In genomic region chr5:179337227-179338122, GRCh38 we compare ENCODE assay signal across 17 cellular contexts. TPM values are rescaled to one million over a fixed set of nuclear protein-coding genes. Genes with fewer than 3 reads are reported as not detected.
A peak's percentile ranks its signal among the peaks of the same experiment; 100 is the strongest.
DNase-seq lines count a peak whose midpoint lies in the region; TF ChIP-seq lines count a peak whose summit lies in the region.
"Had no signal": no experiment of that assay in that cellular context is flagged by ENCODE, and none has a peak within 500 bp of the region (broad histone marks: within the 10 kb centered on the region; RNA-seq: fewer than 3 reads in every experiment).

No MANE protein-coding gene starts in this region.

- H3K27ac Mint-ChIP-seq in mesothelial cell of epicardium (no peak overlapping the region), nephron progenitor cell (no peak overlapping the region)
- H3K27ac Mint-ChIP-seq: CD8-positive, alpha-beta memory T cell; GM23338; IgD-negative memory B cell had no signal

- TF ChIP-seq CTCF in mesothelial cell of epicardium (IDR thresholded peaks at IDR 0.05; ENCODE audit: unreplicated experiment): no peak
- no peak for TF ChIP-seq CTCF in nephron progenitor cell (IDR thresholded peaks at IDR 0.05)

- H3K4me3 ChIP-seq in trophoblast cell (ENCODE audit: low read depth, low read length): peak overlapping the region; percentile 37
- H3K4me3 ChIP-seq: GM23338, PC-9 had no signal

- H3K4me3 Mint-ChIP-seq in mesothelial cell of epicardium: no peak overlapping the region
- H3K4me3 Mint-ChIP-seq in nephron progenitor cell: no peak overlapping the region
- H3K4me3 Mint-ChIP-seq: GM23338, IgD-negative memory B cell had no signal

- no peak overlapping the region for H4K91ac ChIP-seq in trophoblast cell (ENCODE audit: low read depth, low read length)

- H2BK5ac ChIP-seq in trophoblast cell (ENCODE audit: low read depth, low read length, poor library complexity): no peak overlapping the region

- no peak overlapping the region for H4K12ac ChIP-seq in trophoblast cell (ENCODE audit: low read depth, low read length)

- no peak overlapping the region for H3K18ac ChIP-seq in trophoblast cell (ENCODE audit: low read length)

- peaks cover 22% of the 10 kb centered on the region for H3K27me3 Mint-ChIP-seq in mesothelial cell of epicardium (ENCODE audit: low read depth)
- peaks cover 30% of the 10 kb centered on the region for H3K27me3 Mint-ChIP-seq in nephron progenitor cell (ENCODE audit: low read depth, poor library complexity)

- H3K36me3 Mint-ChIP-seq in mesothelial cell of epicardium (no peaks in the 10 kb centered on the region), nephron progenitor cell (ENCODE audit: low read depth) (peaks cover 7% of the 10 kb centered on the region)
- H3K36me3 Mint-ChIP-seq: CD8-positive, alpha-beta memory T cell; IgD-negative memory B cell had no signal

- no peak overlapping the region for H3K9ac ChIP-seq in trophoblast cell (ENCODE audit: low read length)

- H3K36me3 ChIP-seq in trophoblast cell (ENCODE audit: control insufficient read depth in 1 of 2, insufficient read depth in 2 of 2, low read length in 2 of 2): peaks cover 4 to 6% of the 10 kb centered on the region in 2 experiments

- no CpG with 5 or more reads among the region's 18 CpGs for WGBS in trophoblast cell (ENCODE audit: extremely low coverage, insufficient coverage, insufficient read length)

- peak; percentile 19 for DNase-seq in DMS79 (lab: John Stamatoyannopoulos, UW)
- no peak for DNase-seq in DMS79 treated with DMSO at 0.1 percent for 48 hours (lab: John Stamatoyannopoulos, UW)
- DNase-seq in RPMI8226: peak; percentile 67
- peak; percentile 53 for DNase-seq in kidney tubule cell (ENCODE audit: low spot score)
- DNase-seq in trophoblast cell: no peak
- DNase-seq in KG1 (lab: John Stamatoyannopoulos, UW): no peak
- DNase-seq in mesothelial cell of epicardium (ENCODE audit: low spot score in 2 of 2, unreplicated experiment in 2 of 2): no peak
- no peak for DNase-seq in nephron progenitor cell
- DNase-seq: MV-4-11, NCI-H146, NCI-H2227 treated with DMSO at 0.1 percent for 48 hours, PC-9, SHP77 treated with DMSO at 0.1 percent for 48 hours had no signal

- peak overlapping the region; percentile 95 for H3K23ac ChIP-seq in trophoblast cell (ENCODE audit: low read length)

- no peak overlapping the region for H2AFZ ChIP-seq in trophoblast cell (ENCODE audit: insufficient read depth, low read length, poor library complexity)
- H2AFZ ChIP-seq: GM23338, PC-9 had no signal

- peaks cover 10% of the 10 kb centered on the region for H3K9me3 ChIP-seq in trophoblast cell (ENCODE audit: insufficient read depth, low read depth, low read length)

- H2AK5ac ChIP-seq in trophoblast cell (ENCODE audit: low read length): no peak overlapping the region

- no peak overlapping the region for H2BK12ac ChIP-seq in trophoblast cell (ENCODE audit: low read length)

- H3K9me3 Mint-ChIP-seq in mesothelial cell of epicardium: no peaks in the 10 kb centered on the region
- no peaks in the 10 kb centered on the region for H3K9me3 Mint-ChIP-seq in nephron progenitor cell
- H3K9me3 Mint-ChIP-seq: CD8-positive, alpha-beta memory T cell; GM23338; IgD-negative memory B cell had no signal

- H3K4me1 Mint-ChIP-seq in mesothelial cell of epicardium (no peaks in the 10 kb centered on the region), nephron progenitor cell (peaks cover 55% of the 10 kb centered on the region)
- H3K4me1 Mint-ChIP-seq: CD8-positive, alpha-beta memory T cell; IgD-negative memory B cell had no signal

- H2BK120ac ChIP-seq in trophoblast cell (ENCODE audit: insufficient read depth, low read length, poor library complexity): no peak overlapping the region

- H3K27ac ChIP-seq in trophoblast cell (ENCODE audit: low read depth, low read length): no peak overlapping the region
- H3K27ac ChIP-seq: 22Rv1, PC-9 had no signal

- no peaks in the 10 kb centered on the region for H3K79me2 ChIP-seq in trophoblast cell (ENCODE audit: control insufficient read depth, insufficient read depth, low read length, poor library complexity)

- no peak overlapping the region for H3K4ac ChIP-seq in trophoblast cell (ENCODE audit: low read depth, low read length)

- peaks cover 2% of the 10 kb centered on the region for H3K79me1 ChIP-seq in trophoblast cell (ENCODE audit: low read length)

- no peak overlapping the region for H4K8ac ChIP-seq in trophoblast cell (ENCODE audit: low read depth, low read length)

- no peaks in the 10 kb centered on the region for H3K27me3 ChIP-seq in trophoblast cell (ENCODE audit: insufficient read depth, low read length)

- H3K4me1 ChIP-seq in trophoblast cell (ENCODE audit: control insufficient read depth in 1 of 2, insufficient read depth in 2 of 2, low read length in 2 of 2): peaks cover 12 to 26% of the 10 kb centered on the region in 2 experiments

- H3K14ac ChIP-seq in trophoblast cell (ENCODE audit: low read length): no peak overlapping the region

- no peak overlapping the region for H3K4me2 ChIP-seq in trophoblast cell (ENCODE audit: low read length)
- H3K4me2 ChIP-seq: GM23338, PC-9 had no signal

RNA-seq across cellular contexts. Expression of gene ADAMTS2, which starts 7.8 kb away (rescaled TPM):
- 26.0 and 27.6 TPM in 2 replicates for polyA plus RNA-seq in trophoblast cell (2013)
- 8.2 to 10.5 TPM (median 9.5 TPM) in 3 replicates for total RNA-seq in mesothelial cell of epicardium
- total RNA-seq: CD8-positive, alpha-beta memory T cell; PC-9 had no signal
- polyA plus RNA-seq: CD8-positive, alpha-beta memory T cell; IgD-negative memory B cell had no signal

Comparison
In these comparisons a context has a peak if more than half of its experiments do, and no peak if none do; other contexts are left out.
1. DNase-seq: peak in DMS79 (single experiment), RPMI8226 (single experiment) and kidney tubule cell (single experiment); none in DMS79 treated with DMSO at 0.1 percent for 48 hours (single experiment), trophoblast cell (0 of 2), KG1 (single experiment), mesothelial cell of epicardium (0 of 2) and nephron progenitor cell (single experiment).